In genomic region chr20:32971703-32972161, GRCh38 we compare ENCODE assay signal across 8 cellular contexts. TPM values are rescaled to one million over a fixed set of nuclear protein-coding genes. Genes with fewer than 3 reads are reported as not detected.
A peak's percentile ranks its signal among the peaks of the same experiment; 100 is the strongest.
DNase-seq lines count a peak whose midpoint lies in the region; ATAC-seq and TF ChIP-seq lines count a peak whose summit lies in the region.

No MANE protein-coding gene starts in this region.

- 70% methylated on average over 6 of the region's 6 CpGs for WGBS in liver
- WGBS in prostate gland = 47% methylated on average over 6 of the region's 6 CpGs

- TF ChIP-seq RAD21 in liver (IDR thresholded peaks at IDR 0.05) = no peak

- no peak overlapping the region for H3K27ac ChIP-seq in RWPE2 (ENCODE audit: poor library complexity, severe bottlenecking)
- H3K27ac ChIP-seq in liver (ENCODE audit: low read depth in 1 of 2, low read length in 2 of 2) = peak overlapping the region; percentile 25 to 40
- H3K27ac ChIP-seq in prostate gland = no peak overlapping the region
- no peak overlapping the region for H3K27ac ChIP-seq in RWPE1

- CTCF ChIA-PET in RWPE1 (lab: Yijun Ruan, JAX) = no interaction called here

- TF ChIP-seq CTCF in RWPE2 (IDR thresholded peaks at IDR 0.05; ENCODE audit: poor library complexity, severe bottlenecking) (no peak), liver (IDR thresholded peaks at IDR 0.05; ENCODE audit: low read depth, low read length, missing input control) (no peak), prostate gland (IDR thresholded peaks at IDR 0.05) (no peak), RWPE1 (conservative IDR thresholded peaks at IDR 0.05; ENCODE audit: low read depth) (no peak)

- no peak overlapping the region for H3K9ac ChIP-seq in liver (ENCODE audit: low read depth in 1 of 2, low read length in 2 of 2)

- H3K9me3 ChIP-seq in RWPE2 (ENCODE audit: severe bottlenecking) = no peaks in the 10 kb centered on the region
- no peaks in the 10 kb centered on the region for H3K9me3 ChIP-seq in liver (ENCODE audit: control insufficient read depth in 4 of 4, low read length in 3 of 4)
- no peaks in the 10 kb centered on the region for H3K9me3 ChIP-seq in prostate gland

- DNase-seq in RWPE2 (ENCODE audit: low spot score) = peak; percentile 55
- DNase-seq in prostate gland (ENCODE audit: low spot score) = no peak
- no peak for DNase-seq in RWPE1 (ENCODE audit: low spot score)
- no peak for DNase-seq in HCEC 1CT

- H3K36me3 ChIP-seq in RWPE2 (ENCODE audit: low read depth) (no peaks in the 10 kb centered on the region), liver (ENCODE audit: control insufficient read depth in 4 of 4, insufficient read depth in 3 of 4, low read depth in 1 of 4, low read length in 3 of 4) (no peaks in the 10 kb centered on the region), prostate gland (no peaks in the 10 kb centered on the region)

- H3K4me3 ChIP-seq in RWPE2 (ENCODE audit: severe bottlenecking) (no peak overlapping the region), liver (ENCODE audit: low read depth in 1 of 3, low read length in 3 of 3) (no peak overlapping the region), prostate gland (no peak overlapping the region)

- H3K4me1 ChIP-seq in RWPE2 (ENCODE audit: insufficient read depth, poor library complexity, severe bottlenecking) = no peaks in the 10 kb centered on the region
- no peaks in the 10 kb centered on the region for H3K4me1 ChIP-seq in liver (ENCODE audit: control insufficient read depth in 4 of 4, insufficient read depth in 4 of 4, low read length in 3 of 4)
- H3K4me1 ChIP-seq in prostate gland (replicated peaks) = no peaks in the 10 kb centered on the region

- intact Hi-C loops in prostate gland (cut with DNase I) = no loop called here

- H3K27me3 ChIP-seq in RWPE2 (ENCODE audit: insufficient read depth, poor library complexity, severe bottlenecking) (no peaks in the 10 kb centered on the region), liver (ENCODE audit: control insufficient read depth in 4 of 4, insufficient read depth in 4 of 4, low read length in 3 of 4) (no peaks in the 10 kb centered on the region), prostate gland (replicated peaks; ENCODE audit: insufficient read depth) (no peaks in the 10 kb centered on the region)

- ATAC-seq in GM18867 (IDR thresholded peaks at IDR 0.05; ENCODE audit: unreplicated experiment) = peak; percentile 8
- ATAC-seq in HG02759 (IDR thresholded peaks at IDR 0.05; ENCODE audit: unreplicated experiment) = peak; percentile 21
- ATAC-seq in RWPE2 (ENCODE audit: low read depth) = peak; percentile 8; the same call in 1 of the 3 replicates
- no peak for ATAC-seq in GM21447 (IDR thresholded peaks at IDR 0.05; ENCODE audit: unreplicated experiment)

- POLR2A ChIA-PET in RWPE1 (lab: Yijun Ruan, JAX; ENCODE audit: low non-redundant PET) = no interaction called here

- TF ChIP-seq POLR2A in prostate gland (IDR thresholded peaks at IDR 0.05) = no peak

TF ChIP-seq in liver, 16 proteins besides CTCF, POLR2A, EP300 and RAD21:
- TF ChIP-seq FOXA1 (IDR thresholded peaks at IDR 0.05) = no peak
- no peak for TF ChIP-seq SP1 (IDR thresholded peaks at IDR 0.05)
- no peak for TF ChIP-seq ATF3 (IDR thresholded peaks at IDR 0.05)
- TF ChIP-seq REST (IDR thresholded peaks at IDR 0.05) = no peak
- TF ChIP-seq JUND (IDR thresholded peaks at IDR 0.05) = no peak

RNA-seq across cellular contexts. Expression of gene SUN5, which starts 32.5 kb away (rescaled TPM):
- total RNA-seq in liver (not detected), prostate gland (1 to 10 TPM in 1 of 2 donors, not detected in 1; 4.7 TPM)
- polyA plus RNA-seq in liver = not detected

RNA-seq across cellular contexts. Expression of gene BPIFB2, which starts 35.8 kb away (rescaled TPM):
- 1 to 10 TPM; 1.9 to 3.7 TPM for total RNA-seq in liver
- 1 to 10 TPM in 1 of 2 donors, under 1 TPM in 1; 0.33 to 1.0 TPM for polyA plus RNA-seq in liver
- 1 to 10 TPM in 1 of 2 donors, not detected in 1; 5.1 TPM for total RNA-seq in prostate gland

RNA-seq across cellular contexts. Expression of gene BPIFB6, which starts 59.7 kb away (rescaled TPM):
- not detected for total RNA-seq in liver
- polyA plus RNA-seq in liver = not detected
- total RNA-seq in prostate gland = not detected

Comparison
In these comparisons a context has a peak if more than half of its experiments do, and no peak if none do; other contexts are left out.
1. H3K27ac ChIP-seq: peak in liver (2 of 2); none in RWPE2 (single experiment), prostate gland (0 of 2) and RWPE1 (single experiment).